In the genomic region with DNA sequence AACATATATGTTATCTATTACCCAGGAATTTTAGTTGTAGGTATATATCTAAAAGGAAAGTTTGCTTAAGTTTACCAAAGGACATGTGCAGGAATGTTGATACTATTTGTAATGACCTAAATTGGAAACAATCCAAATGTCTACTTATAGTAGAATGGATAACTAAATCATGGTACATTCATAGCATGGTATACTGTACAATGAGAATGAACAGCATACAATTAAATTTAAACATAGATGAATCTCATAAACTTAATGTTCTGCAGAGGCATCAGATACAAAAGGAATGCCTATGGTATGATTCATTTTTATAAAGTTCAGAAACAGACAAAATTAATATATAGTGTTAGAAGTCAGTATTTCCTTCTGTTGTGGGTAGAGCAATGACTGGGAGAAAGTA, we compare ENCODE assay signal across 23 cellular contexts.
"Had no signal": no experiment of that assay in that cellular context is flagged by ENCODE, and none has a peak within 500 bp of the region (broad histone marks: within the 10 kb centered on the region; RNA-seq: fewer than 3 reads in every experiment).

No MANE protein-coding gene starts in this region.

- H3K27me3 Mint-ChIP-seq: activated B cell treated with CpG ODN at 0.5 μM for 24 hours; activated naive CD8-positive, alpha-beta T cell treated with anti-CD3 and anti-CD28 coated beads, Interleukin-2, amount 10 ng/mL, durations not matched to agents 7 days and 5 days; brain; natural killer cell treated with Interleukin-12 subunit alpha and Interleukin-12 subunit beta and Interleukin-15 and Interleukin-18, amount 100 ng/mL, for 72 hours; T-helper 17 cell had no signal

- DNase-seq: activated B cell treated with CpG ODN at 0.5 μM for 24 hours; activated CD4-positive, alpha-beta T cell treated with anti-CD3 and anti-CD28 coated beads for 4 hours; activated CD4-positive, alpha-beta T cell treated with anti-CD3 and anti-CD28 coated beads, Interleukin-2, amount 50 U/mL, for 48 hours; activated CD8-positive, alpha-beta memory T cell treated with anti-CD3 and anti-CD28 coated beads, Interleukin-2, amount 50 U/mL, for 48 hours; activated naive CD4-positive, alpha-beta T cell treated with anti-CD3 and anti-CD28 coated beads for 36 hours; activated naive CD8-positive, alpha-beta T cell treated with anti-CD3 and anti-CD28 coated beads, Interleukin-2, amount 10 ng/mL, durations not matched to agents 7 days and 5 days; activated T-cell treated with anti-CD3 and anti-CD28 coated beads, Interleukin-2, amount 50 U/mL, for 48 hours; caudate nucleus; colonic mucosa; foreskin melanocyte; left ventricle myocardium inferior; spleen; stimulated activated CD4-positive, alpha-beta T cell treated with anti-CD3 and anti-CD28 coated beads, Interleukin-4, amount 100 ng/mL, for 1 hour; stimulated activated naive CD4-positive, alpha-beta T cell; T-helper 17 cell; testis; trophoblast cell; uterus had no signal

- H3K9me3 ChIP-seq: colonic mucosa, left ventricle myocardium inferior, prostate gland, right atrium auricular region, spleen, testis, uterus had no signal

- H3K27ac ChIP-seq: colonic mucosa, epithelial cell of prostate, left ventricle myocardium inferior, prostate gland, right atrium auricular region, spleen, testis, uterus had no signal

- H3K9me3 Mint-ChIP-seq: activated B cell treated with CpG ODN at 0.5 μM for 24 hours; activated naive CD4-positive, alpha-beta T cell treated with anti-CD3 and anti-CD28 coated beads for 36 hours; activated naive CD8-positive, alpha-beta T cell treated with anti-CD3 and anti-CD28 coated beads, Interleukin-2, amount 10 ng/mL, durations not matched to agents 7 days and 5 days; natural killer cell treated with Interleukin-12 subunit alpha and Interleukin-12 subunit beta and Interleukin-15 and Interleukin-18, amount 100 ng/mL, for 72 hours had no signal

- H3K36me3 Mint-ChIP-seq: natural killer cell treated with Interleukin-12 subunit alpha and Interleukin-12 subunit beta and Interleukin-15 and Interleukin-18, amount 100 ng/mL, for 72 hours had no signal

- H3K27me3 ChIP-seq: colonic mucosa, right atrium auricular region, spleen, testis, uterus had no signal

- H3K4me1 ChIP-seq: colonic mucosa, prostate gland, right atrium auricular region, spleen, testis, uterus had no signal

- H3K4me3 Mint-ChIP-seq: activated B cell treated with CpG ODN at 0.5 μM for 24 hours; activated naive CD4-positive, alpha-beta T cell treated with anti-CD3 and anti-CD28 coated beads for 36 hours; activated naive CD8-positive, alpha-beta T cell treated with anti-CD3 and anti-CD28 coated beads, Interleukin-2, amount 10 ng/mL, durations not matched to agents 7 days and 5 days; brain; natural killer cell treated with Interleukin-12 subunit alpha and Interleukin-12 subunit beta and Interleukin-15 and Interleukin-18, amount 100 ng/mL, for 72 hours; T-helper 17 cell had no signal

- H3K4me3 ChIP-seq: colonic mucosa, left ventricle myocardium inferior, prostate gland, right atrium auricular region, spleen, testis, uterus had no signal

- H3K36me3 ChIP-seq: colonic mucosa, left ventricle myocardium inferior, prostate gland, right atrium auricular region, spleen, uterus had no signal

- H3K27ac Mint-ChIP-seq: activated B cell treated with CpG ODN at 0.5 μM for 24 hours; activated naive CD4-positive, alpha-beta T cell treated with anti-CD3 and anti-CD28 coated beads for 36 hours; activated naive CD8-positive, alpha-beta T cell treated with anti-CD3 and anti-CD28 coated beads, Interleukin-2, amount 10 ng/mL, durations not matched to agents 7 days and 5 days; brain; natural killer cell treated with Interleukin-12 subunit alpha and Interleukin-12 subunit beta and Interleukin-15 and Interleukin-18, amount 100 ng/mL, for 72 hours; T-helper 17 cell had no signal
